1 cellular context compared by ENCODE assay signal in genomic region chr22:21677606-21678443, GRCh38.
A peak's percentile ranks its signal among the peaks of the same experiment; 100 is the strongest.
TF ChIP-seq lines count a peak whose summit lies in the region.

No MANE protein-coding gene starts in this region.

TF ChIP-seq in HepG2, 621 proteins besides CTCF, POLR2A, EP300 and RAD21 (continued from another document and continues in another):
- TF ChIP-seq CEBPZ (IDR thresholded peaks at IDR 0.05; ENCODE audit: low read length): no peak
- TF ChIP-seq ZNF782 (CRISPR knock-in tag; IDR thresholded peaks at IDR 0.05; ENCODE audit: borderline replicate concordance): no peak; the same call in 1 of the 2 replicates
- TF ChIP-seq ZFX (CRISPR knock-in tag; IDR thresholded peaks at IDR 0.05; ENCODE audit: low read depth): peak; percentile 35; the same call in 1 of the 2 replicates
- peak; percentile 70 for TF ChIP-seq MLX (CRISPR knock-in tag; IDR thresholded peaks at IDR 0.05)
- TF ChIP-seq DNMT1 (CRISPR knock-in tag; IDR thresholded peaks at IDR 0.05): no peak
- 0 out of 2 replicates have a peak, but pooled peaks have one; percentile 33 for TF ChIP-seq POGZ (CRISPR knock-in tag; IDR thresholded peaks at IDR 0.05)
- no peak for TF ChIP-seq GPN1 (CRISPR knock-in tag; IDR thresholded peaks at IDR 0.05; ENCODE audit: borderline replicate concordance)
- no peak for TF ChIP-seq NONO (IDR thresholded peaks at IDR 0.05)
- peak; percentile 74 for TF ChIP-seq NONO (CRISPR knock-in tag; conservative IDR thresholded peaks at IDR 0.05)
- no peak for TF ChIP-seq MLXIP (CRISPR knock-in tag; IDR thresholded peaks at IDR 0.05; ENCODE audit: borderline replicate concordance)
- no peak for TF ChIP-seq DNMT3B (CRISPR knock-in tag; conservative IDR thresholded peaks at IDR 0.05)
- TF ChIP-seq ZIK1 (CRISPR knock-in tag; IDR thresholded peaks at IDR 0.05; ENCODE audit: borderline replicate concordance, low read depth): 0 out of 2 replicates have a peak, but pooled peaks have one; percentile 57
- no peak for TF ChIP-seq DR1 (CRISPR knock-in tag; IDR thresholded peaks at IDR 0.05)
- TF ChIP-seq IKZF5 (CRISPR knock-in tag; IDR thresholded peaks at IDR 0.05): no peak
- 0 out of 2 replicates have a peak, but pooled peaks have one; percentile 10 for TF ChIP-seq MTERF4 (CRISPR knock-in tag; IDR thresholded peaks at IDR 0.05)
- 0 out of 2 replicates have a peak, but pooled peaks have one; percentile 0 for TF ChIP-seq HES4 (CRISPR knock-in tag; IDR thresholded peaks at IDR 0.05; ENCODE audit: borderline replicate concordance)
- TF ChIP-seq RXRA (CRISPR knock-in tag; IDR thresholded peaks at IDR 0.05): peak; percentile 55
- no peak for TF ChIP-seq ZBTB10 (CRISPR knock-in tag; IDR thresholded peaks at IDR 0.05; ENCODE audit: borderline replicate concordance)
- TF ChIP-seq ATF3 (CRISPR knock-in tag; IDR thresholded peaks at IDR 0.05): no peak
- no peak for TF ChIP-seq BHLHE40 (IDR thresholded peaks at IDR 0.05; ENCODE audit: low read length)
- TF ChIP-seq ZNF3 (CRISPR knock-in tag; IDR thresholded peaks at IDR 0.05): no peak
- TF ChIP-seq YEATS4 (CRISPR knock-in tag; IDR thresholded peaks at IDR 0.05; ENCODE audit: borderline replicate concordance): peak; percentile 44; the same call in 1 of the 2 replicates
- no peak for TF ChIP-seq ZNF367 (CRISPR knock-in tag; IDR thresholded peaks at IDR 0.05; ENCODE audit: borderline replicate concordance)
- no peak for TF ChIP-seq ELF4 (CRISPR knock-in tag; IDR thresholded peaks at IDR 0.05; ENCODE audit: borderline replicate concordance)
- no peak for TF ChIP-seq TIGD3 (CRISPR knock-in tag; IDR thresholded peaks at IDR 0.05; ENCODE audit: borderline replicate concordance)
- TF ChIP-seq AGO1 (IDR thresholded peaks at IDR 0.05; ENCODE audit: low read depth, low read length, poor library complexity, severe bottlenecking): peak; percentile 75
- TF ChIP-seq SIN3A (IDR thresholded peaks at IDR 0.05; ENCODE audit: borderline replicate concordance, low read depth, low read length): no peak
- peak; percentile 88; the same call in 1 of the 2 replicates for TF ChIP-seq ZNF619 (CRISPR knock-in tag; IDR thresholded peaks at IDR 0.05)
- 0 out of 2 replicates have a peak, but pooled peaks have one; percentile 56 for TF ChIP-seq ZSCAN31 (CRISPR knock-in tag; IDR thresholded peaks at IDR 0.05; ENCODE audit: low read depth)
- peak; percentile 36; the same call in 1 of the 2 replicates for TF ChIP-seq RBFOX2 (IDR thresholded peaks at IDR 0.05; ENCODE audit: low read depth, low read length)
- TF ChIP-seq SP2 (CRISPR knock-in tag; IDR thresholded peaks at IDR 0.05): no peak
- peak; percentile 76; the same call in 1 of the 2 replicates for TF ChIP-seq RBAK (CRISPR knock-in tag; IDR thresholded peaks at IDR 0.05)
- TF ChIP-seq EED (CRISPR knock-in tag; IDR thresholded peaks at IDR 0.05): no peak
- TF ChIP-seq ZNF441 (CRISPR knock-in tag; IDR thresholded peaks at IDR 0.05; ENCODE audit: borderline replicate concordance): 0 out of 2 replicates have a peak, but pooled peaks have one; percentile 31
- TF ChIP-seq ZNF557 (CRISPR knock-in tag; IDR thresholded peaks at IDR 0.05): no peak
- no peak for TF ChIP-seq HOXA9 (CRISPR knock-in tag; IDR thresholded peaks at IDR 0.05; ENCODE audit: borderline replicate concordance)
- no peak for TF ChIP-seq NCOA1 (CRISPR knock-in tag; IDR thresholded peaks at IDR 0.05)
- no peak for TF ChIP-seq GPBP1L1 (CRISPR knock-in tag; IDR thresholded peaks at IDR 0.05)
- TF ChIP-seq ZNF747 (CRISPR knock-in tag; IDR thresholded peaks at IDR 0.05; ENCODE audit: borderline replicate concordance): 0 out of 2 replicates have a peak, but pooled peaks have one; percentile 36
- TF ChIP-seq FOXA3 (CRISPR knock-in tag; IDR thresholded peaks at IDR 0.05): peak; percentile 84
- TF ChIP-seq PRMT3 (CRISPR knock-in tag; IDR thresholded peaks at IDR 0.05; ENCODE audit: borderline replicate concordance, low read depth): peak; percentile 90
- no peak for TF ChIP-seq SMC3 (IDR thresholded peaks at IDR 0.05; ENCODE audit: low read length)
- peak; percentile 75 for TF ChIP-seq FOXO1 (CRISPR knock-in tag; IDR thresholded peaks at IDR 0.05)
- TF ChIP-seq KDM3A (CRISPR knock-in tag; IDR thresholded peaks at IDR 0.05; ENCODE audit: low read depth): 0 out of 2 replicates have a peak, but pooled peaks have one; percentile 47
- TF ChIP-seq ESRRA (CRISPR knock-in tag; IDR thresholded peaks at IDR 0.05; ENCODE audit: low read depth): no peak
- TF ChIP-seq FLYWCH1 (CRISPR knock-in tag; IDR thresholded peaks at IDR 0.05): no peak
- no peak for TF ChIP-seq ZNF567 (CRISPR knock-in tag; IDR thresholded peaks at IDR 0.05; ENCODE audit: borderline replicate concordance)
- TF ChIP-seq RXRB (CRISPR knock-in tag; IDR thresholded peaks at IDR 0.05; ENCODE audit: borderline replicate concordance): peak; percentile 55; the same call in 1 of the 2 replicates
- TF ChIP-seq PATZ1 (CRISPR knock-in tag; IDR thresholded peaks at IDR 0.05): peak; percentile 74
- peak; percentile 76 for TF ChIP-seq HDAC1 (CRISPR knock-in tag; IDR thresholded peaks at IDR 0.05)
- TF ChIP-seq HMG20B (CRISPR knock-in tag; conservative IDR thresholded peaks at IDR 0.05): no peak
- TF ChIP-seq SP140L (CRISPR knock-in tag; IDR thresholded peaks at IDR 0.05; ENCODE audit: borderline replicate concordance): no peak
